17 cellular contexts compared by ENCODE assay signal in the genomic region with DNA sequence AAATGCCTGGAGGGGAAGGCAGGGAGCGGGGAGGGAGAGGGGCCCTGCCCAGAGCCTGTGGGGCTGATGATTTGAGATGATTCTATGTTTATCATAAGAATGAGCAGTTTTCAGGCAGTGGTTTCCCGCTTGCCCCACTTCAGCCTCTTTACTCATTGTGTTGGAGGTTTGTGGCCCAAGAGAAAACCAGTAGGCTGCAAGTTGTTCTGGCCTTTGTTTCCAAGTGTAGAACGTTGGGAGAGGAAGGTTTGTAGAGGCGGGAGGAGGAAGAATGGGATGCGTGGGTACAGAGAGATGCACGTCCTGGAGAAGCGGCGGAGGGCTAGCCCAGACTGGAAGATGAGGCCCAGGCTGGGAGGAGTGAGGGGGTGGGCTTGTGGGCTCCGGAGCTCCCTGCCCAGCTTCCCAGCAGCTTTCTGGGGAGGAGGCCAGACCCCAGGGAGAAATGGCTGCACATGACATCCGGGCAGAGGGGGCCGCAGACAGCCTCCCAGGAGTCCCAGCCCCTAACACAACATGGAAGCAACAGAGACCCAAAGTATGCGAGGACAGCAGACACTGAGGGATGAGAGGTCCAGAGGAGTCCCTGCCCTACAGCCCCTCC. TPM values are rescaled to one million over a fixed set of nuclear protein-coding genes. Genes with fewer than 3 reads are reported as not detected.
A peak's percentile ranks its signal among the peaks of the same experiment; 100 is the strongest.
DNase-seq lines count a peak whose midpoint lies in the region; ATAC-seq, FAIRE-seq and TF ChIP-seq lines count a peak whose summit lies in the region.
"Had no signal": no experiment of that assay in that cellular context is flagged by ENCODE, and none has a peak within 500 bp of the region (broad histone marks: within the 10 kb centered on the region; RNA-seq: fewer than 3 reads in every experiment).

No MANE protein-coding gene starts in this region.

- no peak overlapping the region for H3K9ac ChIP-seq in neural progenitor cell
- H3K9ac ChIP-seq: GM23248 had no signal

- H3K27ac ChIP-seq in right atrium auricular region, result peak overlapping the region; percentile 76 to 86
- no peak overlapping the region for H3K27ac ChIP-seq in neural progenitor cell
- no peak overlapping the region for H3K27ac ChIP-seq in ascending aorta
- H3K27ac ChIP-seq: GM23248 had no signal

- H3K4me3 Mint-ChIP-seq in endothelial cell (ENCODE audit: unreplicated experiment) (peak overlapping the region; percentile 68), neural progenitor cell (no peak overlapping the region), type B pancreatic cell (no peak overlapping the region)
- H3K4me3 Mint-ChIP-seq: CD4-positive, CD25-positive, alpha-beta regulatory T cell had no signal

- ATAC-seq in left cardiac atrium, result no peak
- ATAC-seq: K562 had no signal

- TF ChIP-seq CTCF in right atrium auricular region (IDR thresholded peaks at IDR 0.05) (no peak), endothelial cell (IDR thresholded peaks at IDR 0.05; ENCODE audit: unreplicated experiment) (no peak), neural progenitor cell (IDR thresholded peaks at IDR 0.05) (no peak), type B pancreatic cell (conservative IDR thresholded peaks at IDR 0.05) (no peak), ascending aorta (IDR thresholded peaks at IDR 0.05) (no peak)

- H2AFZ ChIP-seq in neural progenitor cell (replicated peaks), result no peak overlapping the region
- H2AFZ ChIP-seq: GM23248 had no signal

- H3K27me3 ChIP-seq in right atrium auricular region (no peaks in the 10 kb centered on the region), neural progenitor cell (no peaks in the 10 kb centered on the region), ascending aorta (no peaks in the 10 kb centered on the region)

- H3K36me3 ChIP-seq in right atrium auricular region, result no peaks in the 10 kb centered on the region
- no peaks in the 10 kb centered on the region for H3K36me3 ChIP-seq in neural progenitor cell
- H3K36me3 ChIP-seq in ascending aorta, result no peaks in the 10 kb centered on the region

- TF ChIP-seq POLR2A in GM12891 (IDR thresholded peaks at IDR 0.05; ENCODE audit: low read depth, low read length), result no peak

- H3F3A ChIP-seq in neural progenitor cell (ENCODE audit: low read depth), result no peaks in the 10 kb centered on the region

- peaks cover 0 to 27% of the 10 kb centered on the region in 2 donors for H3K4me1 ChIP-seq in right atrium auricular region
- no peaks in the 10 kb centered on the region for H3K4me1 ChIP-seq in neural progenitor cell
- H3K4me1 ChIP-seq in ascending aorta, result peaks cover 0 to 5% of the 10 kb centered on the region in 2 donors

- H3K27me3 Mint-ChIP-seq in endothelial cell (ENCODE audit: unreplicated experiment) (peaks cover 5% of the 10 kb centered on the region), neural progenitor cell (ENCODE audit: insufficient read depth, low read depth) (peaks cover 13% of the 10 kb centered on the region), type B pancreatic cell (no peaks in the 10 kb centered on the region)

- no peak for DNase-seq in right atrium auricular region (ENCODE audit: low spot score)
- no peak for DNase-seq in left cardiac atrium
- DNase-seq in endothelial cell (ENCODE audit: low spot score), result no peak
- no peak for DNase-seq in neural progenitor cell (ENCODE audit: low spot score)
- DNase-seq in type B pancreatic cell (ENCODE audit: extremely low spot score, unreplicated experiment), result no peak
- no peak for DNase-seq in GM12891 (ENCODE audit: insufficient read length, low spot score)
- DNase-seq in ascending aorta (ENCODE audit: low spot score in 2 of 2), result no peak
- DNase-seq in hypothalamus (lab: John Stamatoyannopoulos, UW), result no peak
- DNase-seq: ACHN; CD4-positive, CD25-positive, alpha-beta regulatory T cell; DMS53; GM23248; NCI-H1092; NCI-H1694 treated with DMSO at 0.1 percent for 48 hours; NCI-H446 had no signal

- H3K4me2 ChIP-seq in neural progenitor cell, result no peak overlapping the region

- no peak overlapping the region for H3K27ac Mint-ChIP-seq in endothelial cell (ENCODE audit: unreplicated experiment)
- H3K27ac Mint-ChIP-seq in neural progenitor cell, result peak overlapping the region; percentile 33
- H3K27ac Mint-ChIP-seq in type B pancreatic cell, result peak overlapping the region; percentile 68

- H3K36me3 Mint-ChIP-seq in endothelial cell (ENCODE audit: low read depth, unreplicated experiment) (peaks cover 6% of the 10 kb centered on the region), neural progenitor cell (no peaks in the 10 kb centered on the region), type B pancreatic cell (no peaks in the 10 kb centered on the region)
- H3K36me3 Mint-ChIP-seq: CD4-positive, CD25-positive, alpha-beta regulatory T cell had no signal

- H3K4me1 Mint-ChIP-seq in endothelial cell (ENCODE audit: unreplicated experiment) (peaks cover 3% of the 10 kb centered on the region), neural progenitor cell (peaks cover 6% of the 10 kb centered on the region), type B pancreatic cell (ENCODE audit: unreplicated experiment) (peaks cover 28% of the 10 kb centered on the region)
- H3K4me1 Mint-ChIP-seq: CD4-positive, CD25-positive, alpha-beta regulatory T cell had no signal

- H3K79me2 ChIP-seq in neural progenitor cell (ENCODE audit: low read depth), result no peaks in the 10 kb centered on the region

- no peaks in the 10 kb centered on the region for H4K20me1 ChIP-seq in neural progenitor cell (ENCODE audit: low read depth)

- FAIRE-seq in GM12891 (lab: Jason Lieb, UNC), result no peak
- FAIRE-seq: G401.6, K562 had no signal

- intact Hi-C loops in left cardiac atrium (cut with DNase I) (no loop called here), ascending aorta (cut with DNase I) (no loop called here)

- H3K9me3 ChIP-seq in right atrium auricular region (no peaks in the 10 kb centered on the region), neural progenitor cell (ENCODE audit: low read depth) (no peaks in the 10 kb centered on the region), ascending aorta (no peaks in the 10 kb centered on the region)

- H3K4me3 ChIP-seq in right atrium auricular region (no peak overlapping the region), neural progenitor cell (no peak overlapping the region), ascending aorta (no peak overlapping the region)
- H3K4me3 ChIP-seq: GM23248, K562 had no signal

- no peaks in the 10 kb centered on the region for H3K9me3 Mint-ChIP-seq in endothelial cell (ENCODE audit: unreplicated experiment)
- no peaks in the 10 kb centered on the region for H3K9me3 Mint-ChIP-seq in neural progenitor cell
- H3K9me3 Mint-ChIP-seq in type B pancreatic cell, result no peaks in the 10 kb centered on the region
- H3K9me3 Mint-ChIP-seq: CD4-positive, CD25-positive, alpha-beta regulatory T cell had no signal

TF ChIP-seq in GM12891, 5 proteins besides CTCF, POLR2A, EP300 and RAD21:
- TF ChIP-seq POLR2AphosphoS5 (IDR thresholded peaks at IDR 0.05; ENCODE audit: low read depth, low read length), result no peak
- TF ChIP-seq POU2F2 (IDR thresholded peaks at IDR 0.05; ENCODE audit: low read depth, low read length), result no peak
- TF ChIP-seq TAF1 (IDR thresholded peaks at IDR 0.05; ENCODE audit: low read depth, low read length), result no peak
- TF ChIP-seq SPI1 (IDR thresholded peaks at IDR 0.05; ENCODE audit: low read depth, low read length), result no peak
- TF ChIP-seq PAX5 (IDR thresholded peaks at IDR 0.05; ENCODE audit: insufficient read depth, low read length, severe bottlenecking), result no peak

RNA-seq across cellular contexts. Expression of gene PLA2G4F, which starts 5.3 kb away (rescaled TPM):
- 1 to 10 TPM in 1 of 2 donors, under 1 TPM in 1; 0.35 to 3.0 TPM for total RNA-seq in right atrium auricular region
- 1 to 10 TPM in 1 of 2 donors, not detected in 1; 1.5 TPM for total RNA-seq in left cardiac atrium
- not detected for total RNA-seq in endothelial cell (ENCODE audit: unreplicated experiment)
- not detected in 2 replicates for total RNA-seq in neural progenitor cell (ENCODE audit: low replicate concordance)
- total RNA-seq in type B pancreatic cell (ENCODE audit: low replicate concordance), result 1.1 and 3.2 TPM in 2 replicates
- 0.06 TPM for polyA plus RNA-seq in GM12891 (2012; ENCODE audit: low read depth, missing spikeins)
- total RNA-seq in ascending aorta, result not detected
- total RNA-seq: CD4-positive, CD25-positive, alpha-beta regulatory T cell; GM23248 had no signal
- polyA plus RNA-seq: CD4-positive, CD25-positive, alpha-beta regulatory T cell; GM23248; K562 had no signal

RNA-seq across cellular contexts. Expression of gene PLA2G4D, which starts 56.8 kb away (rescaled TPM):
- not detected for total RNA-seq in right atrium auricular region
- not detected for total RNA-seq in left cardiac atrium
- not detected for total RNA-seq in endothelial cell (ENCODE audit: unreplicated experiment)
- total RNA-seq in neural progenitor cell (ENCODE audit: low replicate concordance), result not detected in 2 replicates
- total RNA-seq in type B pancreatic cell (ENCODE audit: low replicate concordance), result not detected in 2 replicates
- polyA plus RNA-seq in GM12891 (2012; ENCODE audit: low read depth, missing spikeins), result not detected
- not detected for total RNA-seq in ascending aorta
- total RNA-seq: CD4-positive, CD25-positive, alpha-beta regulatory T cell; GM23248 had no signal
- polyA plus RNA-seq: CD4-positive, CD25-positive, alpha-beta regulatory T cell; GM23248; K562 had no signal

RNA-seq across cellular contexts. Expression of gene VPS39, which starts 57.0 kb away (rescaled TPM):
- total RNA-seq in right atrium auricular region (10 to 100 TPM; 33.1 to 38.3 TPM), left cardiac atrium (10 to 100 TPM; 39.1 to 39.2 TPM), endothelial cell (ENCODE audit: unreplicated experiment) (66.2 TPM), neural progenitor cell (ENCODE audit: low replicate concordance) (55.3 and 66.9 TPM in 2 replicates), type B pancreatic cell (ENCODE audit: low replicate concordance) (63.6 and 76.8 TPM in 2 replicates), ascending aorta (91.9 TPM)
- 40.2 TPM for polyA plus RNA-seq in GM12891 (2012; ENCODE audit: low read depth, missing spikeins)

Comparison
In these comparisons a context has a peak if more than half of its experiments do, and no peak if none do; other contexts are left out.
1. H3K27ac ChIP-seq: peak in right atrium auricular region (2 of 2); none in neural progenitor cell (single experiment) and ascending aorta (0 of 2).